15 cellular contexts compared by ENCODE assay signal in genomic region chr2:21070322-21071257, GRCh38. TPM values are rescaled to one million over a fixed set of nuclear protein-coding genes. Genes with fewer than 3 reads are reported as not detected.
DNase-seq lines count a peak whose midpoint lies in the region; ATAC-seq and TF ChIP-seq lines count a peak whose summit lies in the region.
"Had no signal": no experiment of that assay in that cellular context is flagged by ENCODE, and none has a peak within 500 bp of the region (broad histone marks: within the 10 kb centered on the region; RNA-seq: fewer than 3 reads in every experiment).

No MANE protein-coding gene starts in this region.

- H3K9ac ChIP-seq in PC-3 (ENCODE audit: low read length), result no peak overlapping the region
- no peak overlapping the region for H3K9ac ChIP-seq in trophoblast cell (ENCODE audit: low read length)
- H3K9ac ChIP-seq: KMS-11 had no signal

- H4K20me1 ChIP-seq in PC-3 (ENCODE audit: low read length), result no peaks in the 10 kb centered on the region

- no peak overlapping the region for H2AK5ac ChIP-seq in trophoblast cell (ENCODE audit: low read length)

- H3K79me2 ChIP-seq in PC-3 (ENCODE audit: low read length), result no peaks in the 10 kb centered on the region
- H3K79me2 ChIP-seq in trophoblast cell (ENCODE audit: control insufficient read depth, insufficient read depth, low read length, poor library complexity), result no peaks in the 10 kb centered on the region

- H3K79me1 ChIP-seq in trophoblast cell (ENCODE audit: low read length), result no peaks in the 10 kb centered on the region

- H3K4me1 ChIP-seq in PC-3 (ENCODE audit: insufficient read depth, low read length), result no peaks in the 10 kb centered on the region
- peaks cover 0 to 1% of the 10 kb centered on the region in 2 experiments for H3K4me1 ChIP-seq in trophoblast cell (ENCODE audit: control insufficient read depth in 1 of 2, insufficient read depth in 2 of 2, low read length in 2 of 2)

- H4K12ac ChIP-seq in trophoblast cell (ENCODE audit: low read depth, low read length), result no peak overlapping the region

- CTCF ChIA-PET in PC-3 (lab: Charles Lee), result no interaction called here

- no peak overlapping the region for H3K4me2 ChIP-seq in PC-3 (ENCODE audit: low read length)
- no peak overlapping the region for H3K4me2 ChIP-seq in trophoblast cell (ENCODE audit: low read length)
- H3K4me2 ChIP-seq: KMS-11 had no signal

- intact Hi-C loops in PC-3 (cut with micrococcal nuclease), result no loop called here

- H3K27me3 ChIP-seq in PC-3 (ENCODE audit: low read length) (no peaks in the 10 kb centered on the region), trophoblast cell (ENCODE audit: insufficient read depth, low read length) (no peaks in the 10 kb centered on the region)

- no peaks in the 10 kb centered on the region for H3K36me3 ChIP-seq in PC-3 (ENCODE audit: low read depth, low read length)
- no peaks in the 10 kb centered on the region for H3K36me3 ChIP-seq in trophoblast cell (ENCODE audit: control insufficient read depth in 1 of 2, insufficient read depth in 2 of 2, low read length in 2 of 2)
- H3K36me3 ChIP-seq: MG63 had no signal

- H4K91ac ChIP-seq in trophoblast cell (ENCODE audit: low read depth, low read length), result no peak overlapping the region

- no TSS peak for BruUV-seq in PC-3 (replicated peaks; lab: Mats Ljungman, UMichigan)

- H2BK12ac ChIP-seq in trophoblast cell (ENCODE audit: low read length), result no peak overlapping the region

- H3K18ac ChIP-seq in trophoblast cell (ENCODE audit: low read length), result no peak overlapping the region

- DNase-seq in DMS53 treated with DMSO at 0.1 percent for 48 hours (lab: John Stamatoyannopoulos, UW; ENCODE audit: unreplicated experiment), result peak; percentile 15
- peak; percentile 4 for DNase-seq in PC-3
- peak; percentile 33 for DNase-seq in glomerular endothelial cell (ENCODE audit: extremely low read depth, low read depth, low spot score)
- peak; percentile 11 to 64 for DNase-seq in trophoblast cell
- no peak for DNase-seq in SK-N-DZ (ENCODE audit: low spot score)
- no peak for DNase-seq in activated CD8-positive, alpha-beta memory T cell treated with anti-CD3 and anti-CD28 coated beads for 24 hours
- DNase-seq: AML-193; CD4-positive, alpha-beta T cell; HCEC 1CT; MG63; NCI-H1105; NCI-H187; NCI-H446 had no signal

- H3F3A ChIP-seq in PC-3 (ENCODE audit: low read length, unreplicated experiment), result no peaks in the 10 kb centered on the region

- no peak overlapping the region for H4K8ac ChIP-seq in trophoblast cell (ENCODE audit: low read depth, low read length)

- POLR2A ChIA-PET in PC-3 (lab: Charles Lee; ENCODE audit: unreplicated experiment), result no interaction called here

- no peak overlapping the region for H3K27ac ChIP-seq in PC-3 (ENCODE audit: low read length)
- peak overlapping the region; percentile 5 for H3K27ac ChIP-seq in trophoblast cell (ENCODE audit: low read depth, low read length)
- H3K27ac ChIP-seq: KMS-11 had no signal

- no peak for TF ChIP-seq CTCF in PC-3 (conservative IDR thresholded peaks at IDR 0.05; ENCODE audit: low read depth, low read length)

- H3K4ac ChIP-seq in trophoblast cell (ENCODE audit: low read depth, low read length), result no peak overlapping the region

- no CpG with 5 or more reads among the region's 9 CpGs for WGBS in trophoblast cell (ENCODE audit: extremely low coverage, insufficient coverage, insufficient read length)

- H2AFZ ChIP-seq in PC-3 (ENCODE audit: low read length) (no peak overlapping the region), trophoblast cell (ENCODE audit: insufficient read depth, low read length, poor library complexity) (no peak overlapping the region)

- H2BK120ac ChIP-seq in trophoblast cell (ENCODE audit: insufficient read depth, low read length, poor library complexity), result no peak overlapping the region

- H3K9me3 ChIP-seq in PC-3 (ENCODE audit: low read length), result no peaks in the 10 kb centered on the region
- H3K9me3 ChIP-seq in trophoblast cell (ENCODE audit: insufficient read depth, low read depth, low read length), result no peaks in the 10 kb centered on the region
- H3K9me3 ChIP-seq: MG63 had no signal

- no peak for ATAC-seq in PC-3
- ATAC-seq in HG03439 (IDR thresholded peaks at IDR 0.05; ENCODE audit: unreplicated experiment), result no peak

- no peak overlapping the region for H3K23ac ChIP-seq in trophoblast cell (ENCODE audit: low read length)

- H3K14ac ChIP-seq in trophoblast cell (ENCODE audit: low read length), result no peak overlapping the region

- H3K4me3 ChIP-seq in PC-3 (ENCODE audit: low read length), result no peak overlapping the region
- H3K4me3 ChIP-seq in trophoblast cell (ENCODE audit: low read depth, low read length), result no peak overlapping the region
- H3K4me3 ChIP-seq: MG63 had no signal

- H3K9me2 ChIP-seq in PC-3 (replicated peaks; ENCODE audit: low read length), result no peaks in the 10 kb centered on the region

- H2BK5ac ChIP-seq in trophoblast cell (ENCODE audit: low read depth, low read length, poor library complexity), result no peak overlapping the region

RNA-seq across cellular contexts. Expression of gene APOB, which starts 26.7 kb away (rescaled TPM):
- not detected in 2 replicates for total RNA-seq in PC-3 (2014; rRNA removed)
- 0.10 and 0.18 TPM in 2 replicates for total RNA-seq in glomerular endothelial cell
- 0.01 and 0.03 TPM in 2 replicates for polyA plus RNA-seq in trophoblast cell (2013)
- polyA plus RNA-seq in SK-N-DZ (2014; cell fraction: cytosol; rRNA removed), result not detected in 2 replicates
- not detected in 2 replicates for polyA plus RNA-seq in SK-N-DZ (2014; cell fraction: nucleus; rRNA removed)
- total RNA-seq: CD4-positive, alpha-beta T cell had no signal

RNA-seq across cellular contexts. Expression of gene TDRD15, which starts 53.2 kb away (rescaled TPM):
- total RNA-seq in PC-3 (2014; rRNA removed) (not detected in 2 replicates), glomerular endothelial cell (not detected in 2 replicates)
- 0.01 TPM in 2 replicates for polyA plus RNA-seq in trophoblast cell (2013)
- not detected in 2 replicates for polyA plus RNA-seq in SK-N-DZ (2014; cell fraction: cytosol; rRNA removed)
- not detected in 2 replicates for polyA plus RNA-seq in SK-N-DZ (2014; cell fraction: nucleus; rRNA removed)
- total RNA-seq: CD4-positive, alpha-beta T cell had no signal

Comparison
In these comparisons a context has a peak if more than half of its experiments do, and no peak if none do; other contexts are left out.
1. DNase-seq: peak in DMS53 treated with DMSO at 0.1 percent for 48 hours (single experiment), PC-3 (single experiment), glomerular endothelial cell (single experiment) and trophoblast cell (2 of 2); none in SK-N-DZ (single experiment) and activated CD8-positive, alpha-beta memory T cell treated with anti-CD3 and anti-CD28 coated beads for 24 hours (single experiment).